ENCODE assay signal across 1 cellular context in genomic region chr3:14988988-14989394, GRCh38.
TF ChIP-seq lines count a peak whose summit lies in the region.

No MANE protein-coding gene starts in this region.

TF ChIP-seq in K562, 482 proteins besides CTCF, POLR2A, EP300 and RAD21 (continued from another document):
- no peak for TF ChIP-seq ZHX1 (conservative IDR thresholded peaks at IDR 0.05; ENCODE audit: low read length)
- TF ChIP-seq PRPF4 (IDR thresholded peaks at IDR 0.05; ENCODE audit: insufficient read depth, low read depth, low read length, poor library complexity, severe bottlenecking): no peak
- no peak for TF ChIP-seq CTCFL (IDR thresholded peaks at IDR 0.05; ENCODE audit: borderline replicate concordance, insufficient read depth, low read depth, low read length, poor library complexity, severe bottlenecking)
- TF ChIP-seq C11orf30 (IDR thresholded peaks at IDR 0.05; ENCODE audit: low read depth): peak; percentile 51; the same call in 1 of the 2 replicates
- no peak for TF ChIP-seq FOXO4 (CRISPR knock-in tag; IDR thresholded peaks at IDR 0.05)
- TF ChIP-seq NR2F6 (CRISPR knock-in tag; IDR thresholded peaks at IDR 0.05): no peak
- TF ChIP-seq CCAR2 (IDR thresholded peaks at IDR 0.05; ENCODE audit: low read depth, low read length): no peak
- TF ChIP-seq ZNF561 (CRISPR knock-in tag; conservative IDR thresholded peaks at IDR 0.05): no peak
- TF ChIP-seq ZNF134 (CRISPR knock-in tag; conservative IDR thresholded peaks at IDR 0.05): no peak
- TF ChIP-seq GTF2A2 (tag; IDR thresholded peaks at IDR 0.05): no peak
- TF ChIP-seq AFF4 (CRISPR knock-in tag; IDR thresholded peaks at IDR 0.05): no peak
- TF ChIP-seq KLF16 (IDR thresholded peaks at IDR 0.05): peak; percentile 9; the same call in 1 of the 2 replicates
- TF ChIP-seq ZNF695 (CRISPR knock-in tag; IDR thresholded peaks at IDR 0.05): no peak
- no peak for TF ChIP-seq CC2D1A (IDR thresholded peaks at IDR 0.05)
- TF ChIP-seq HMGN3 (IDR thresholded peaks at IDR 0.05; ENCODE audit: borderline replicate concordance, extremely low read depth, insufficient read length, low read depth, low read length): no peak
- no peak for TF ChIP-seq TCF15 (CRISPR knock-in tag; IDR thresholded peaks at IDR 0.05)
